13 cellular contexts compared by ENCODE assay signal in genomic region chr12:50509009-50509663, GRCh38. TPM values are rescaled to one million over a fixed set of nuclear protein-coding genes. Genes with fewer than 3 reads are reported as not detected.
DNase-seq lines count a peak whose midpoint lies in the region; ATAC-seq and TF ChIP-seq lines count a peak whose summit lies in the region.
"Had no signal": no experiment of that assay in that cellular context is flagged by ENCODE, and none has a peak within 500 bp of the region (broad histone marks: within the 10 kb centered on the region; RNA-seq: fewer than 3 reads in every experiment).

No MANE protein-coding gene starts in this region.

- no peaks in the 10 kb centered on the region for H3K36me3 ChIP-seq in cardiac muscle cell
- H3K36me3 ChIP-seq: neural progenitor cell, stomach had no signal

- TF ChIP-seq CTCF in cardiac muscle cell (IDR thresholded peaks at IDR 0.05; ENCODE audit: low read depth, low read length) (no peak), VCaP (conservative IDR thresholded peaks at IDR 0.05) (no peak), foreskin keratinocyte (conservative IDR thresholded peaks at IDR 0.05) (no peak)

- H3K4me1 ChIP-seq in cardiac muscle cell (ENCODE audit: low read depth) (peaks cover 32% of the 10 kb centered on the region), foreskin keratinocyte (peaks cover 41% of the 10 kb centered on the region)

- no peak overlapping the region for H3K4me3 ChIP-seq in cardiac muscle cell
- H3K4me3 ChIP-seq: neural progenitor cell, PC-9, stomach had no signal

- DNase-seq in cardiac muscle cell (ENCODE audit: low read depth in 1 of 2, low spot score in 1 of 2), result no peak
- DNase-seq in left ventricle myocardium superior, result no peak
- DNase-seq in foreskin keratinocyte, result peak in 1 of 2 donors; percentile 28
- no peak for DNase-seq in HK-2 (ENCODE audit: unreplicated experiment)
- DNase-seq: amygdala, NCI-H2107, PC-9, stomach had no signal

- intact Hi-C loops in left ventricle myocardium superior (cut with micrococcal nuclease), result no loop called here

- peak overlapping the region; percentile 23 for H3K27ac ChIP-seq in cardiac muscle cell
- peak overlapping the region; percentile 97 for H3K27ac ChIP-seq in VCaP
- H3K27ac ChIP-seq in foreskin keratinocyte, result peak overlapping the region; percentile 95
- peak overlapping the region; percentile 96 for H3K27ac ChIP-seq in temporal lobe (ENCODE audit: low read depth, low read length)
- H3K27ac ChIP-seq: neural progenitor cell, PC-9, stomach had no signal

- no peaks in the 10 kb centered on the region for H3K9me3 ChIP-seq in cardiac muscle cell (ENCODE audit: low read depth)
- H3K9me3 ChIP-seq: stomach had no signal

- H3K27me3 ChIP-seq in cardiac muscle cell (no peaks in the 10 kb centered on the region), foreskin keratinocyte (no peaks in the 10 kb centered on the region)
- H3K27me3 ChIP-seq: neural progenitor cell, stomach had no signal

- ATAC-seq in left ventricle myocardium superior, result no peak
- no peak for ATAC-seq in foreskin keratinocyte
- ATAC-seq in GM21515 (IDR thresholded peaks at IDR 0.05; ENCODE audit: unreplicated experiment), result no peak
- ATAC-seq in GM18867 (IDR thresholded peaks at IDR 0.05; ENCODE audit: unreplicated experiment), result no peak

RNA-seq across cellular contexts. Expression of gene DIP2B, which starts 4.4 kb away (rescaled TPM):
- 39.3 and 55.1 TPM in 2 replicates for total RNA-seq in cardiac muscle cell
- polyA plus RNA-seq in cardiac muscle cell, result 15.5 and 17.7 TPM in 2 replicates
- 11.4 TPM for total RNA-seq in left ventricle myocardium superior
- total RNA-seq in foreskin keratinocyte, result 29.6 and 30.7 TPM in 2 replicates
- polyA plus RNA-seq in foreskin keratinocyte, result 4.8 and 6.4 TPM in 2 replicates
- 46.0 TPM for total RNA-seq in temporal lobe

Comparison
In these comparisons a context has a peak if more than half of its experiments do, and no peak if none do; other contexts are left out.
1. H3K27ac ChIP-seq: peak in every context shown above with its lines; median percentile 97 in VCaP; 96 in temporal lobe; 95 in foreskin keratinocyte; 23 in cardiac muscle cell.